Comparison of ENCODE assay signal across 28 cellular contexts in genomic region chrX:11421816-11422528, GRCh38.
DNase-seq lines count a peak whose midpoint lies in the region; ATAC-seq and TF ChIP-seq lines count a peak whose summit lies in the region.
"Had no signal": no experiment of that assay in that cellular context is flagged by ENCODE, and none has a peak within 500 bp of the region (broad histone marks: within the 10 kb centered on the region; RNA-seq: fewer than 3 reads in every experiment).

No MANE protein-coding gene starts in this region.

- H3K27me3 ChIP-seq in KMS-11 (ENCODE audit: insufficient read depth, low read depth) = no peaks in the 10 kb centered on the region
- H3K27me3 ChIP-seq in gastroesophageal sphincter = no peaks in the 10 kb centered on the region

- H3K4me2 ChIP-seq in KMS-11 = peak overlapping the region; percentile 82
- H3K4me2 ChIP-seq: BLaER1 had no signal

- no peaks in the 10 kb centered on the region for H3K36me3 Mint-ChIP-seq in stimulated activated naive B cell treated with anti-CD40 and anti-IgM and Interleukin-4, amounts not matched to agents 10 μg/mL and 1 μg/mL and 100 μg/mL, for 72 hours
- H3K36me3 Mint-ChIP-seq in activated CD4-positive, alpha-beta memory T cell treated with anti-CD3 and anti-CD28 coated beads, Interleukin-2, amount 10 ng/mL, durations not matched to agents 7 days and 5 days (ENCODE audit: low read depth) = no peaks in the 10 kb centered on the region
- H3K36me3 Mint-ChIP-seq: activated naive CD4-positive, alpha-beta T cell treated with anti-CD3 and anti-CD28 coated beads, Interleukin-2, amount 50 U/mL, for 24 hours; immature natural killer cell had no signal

- no peak for TF ChIP-seq CTCF in KMS-11 (conservative IDR thresholded peaks at IDR 0.05; ENCODE audit: low read depth, low read length)
- TF ChIP-seq CTCF in gastroesophageal sphincter (IDR thresholded peaks at IDR 0.05) = no peak

- H3K27ac Mint-ChIP-seq in stimulated activated naive B cell treated with anti-CD40 and anti-IgM and Interleukin-4, amounts not matched to agents 10 μg/mL and 1 μg/mL and 100 μg/mL, for 72 hours = no peak overlapping the region
- H3K27ac Mint-ChIP-seq in activated CD4-positive, alpha-beta memory T cell treated with anti-CD3 and anti-CD28 coated beads, Interleukin-2, amount 10 ng/mL, durations not matched to agents 7 days and 5 days = no peak overlapping the region
- H3K27ac Mint-ChIP-seq: activated naive CD4-positive, alpha-beta T cell treated with anti-CD3 and anti-CD28 coated beads, Interleukin-2, amount 50 U/mL, for 24 hours; H9; immature natural killer cell; naive thymus-derived CD8-positive, alpha-beta T cell had no signal

- no peak overlapping the region for H3K4me3 ChIP-seq in KMS-11 (IDR thresholded peaks at IDR 0.05; ENCODE audit: insufficient read depth, low read depth, low read length)
- H3K4me3 ChIP-seq in gastroesophageal sphincter = no peak overlapping the region
- H3K4me3 ChIP-seq: BLaER1, breast epithelium, skin epidermis had no signal

- no peak overlapping the region for H3K9ac ChIP-seq in KMS-11
- H3K9ac ChIP-seq: BLaER1 had no signal

- peaks cover 10 to 25% of the 10 kb centered on the region in 2 donors for H3K27me3 Mint-ChIP-seq in stimulated activated naive B cell treated with anti-CD40 and anti-IgM and Interleukin-4, amounts not matched to agents 10 μg/mL and 1 μg/mL and 100 μg/mL, for 72 hours
- peaks cover 12% of the 10 kb centered on the region for H3K27me3 Mint-ChIP-seq in activated CD4-positive, alpha-beta memory T cell treated with anti-CD3 and anti-CD28 coated beads, Interleukin-2, amount 10 ng/mL, durations not matched to agents 7 days and 5 days

- peak; percentile 33 for DNase-seq in RPMI8226
- no peak for DNase-seq in stimulated activated naive B cell treated with anti-CD40 and anti-IgM and Interleukin-4, amounts not matched to agents 10 μg/mL and 1 μg/mL and 100 μg/mL, for 72 hours
- no peak for DNase-seq in NCI-H2107 (lab: John Stamatoyannopoulos, UW)
- no peak for DNase-seq in stimulated activated CD4-positive, alpha-beta T cell treated with anti-CD3 and anti-CD28 coated beads, Interleukin-1b, Interleukin-23, amount 100 ng/mL, for 48 hours
- no peak for DNase-seq in cerebellum (ENCODE audit: low spot score)
- no peak for DNase-seq in activated CD4-positive, alpha-beta memory T cell treated with anti-CD3 and anti-CD28 coated beads, Interleukin-2, amount 10 ng/mL, durations not matched to agents 7 days and 5 days
- DNase-seq: activated CD4-positive, alpha-beta T cell treated with anti-CD3 and anti-CD28 coated beads, Interleukin-2, amount 50 U/mL, for 4 hours; activated CD4-positive, CD25-positive, alpha-beta regulatory T cell; activated CD8-positive, alpha-beta memory T cell treated with anti-CD3 and anti-CD28 coated beads, Interleukin-2, amount 50 U/mL, for 4 hours; amygdala; Caco-2; DMS79; foreskin melanocyte; GF-D8; H9; hippocampal formation; immature natural killer cell; naive thymus-derived CD8-positive, alpha-beta T cell; NCI-H1417 treated with DMSO at 0.1 percent for 48 hours; SHP77 treated with DMSO at 0.1 percent for 48 hours; stimulated activated CD8-positive, alpha-beta memory T cell treated with anti-CD3 and anti-CD28 coated beads, Interleukin-4, amount 100 ng/mL, for 48 hours had no signal

- H3K4me1 ChIP-seq in KMS-11 (ENCODE audit: low read depth, poor library complexity, severe bottlenecking) (peaks cover 68% of the 10 kb centered on the region), gastroesophageal sphincter (peaks cover 0 to 36% (median 0%) of the 10 kb centered on the region in 3 donors)
- H3K4me1 ChIP-seq: breast epithelium, Caco-2 had no signal

- H4K20me1 ChIP-seq in KMS-11 (ENCODE audit: insufficient read depth) = no peaks in the 10 kb centered on the region

- no peak for TF ChIP-seq EP300 in gastroesophageal sphincter (IDR thresholded peaks at IDR 0.05)

- H3K4me1 Mint-ChIP-seq in stimulated activated naive B cell treated with anti-CD40 and anti-IgM and Interleukin-4, amounts not matched to agents 10 μg/mL and 1 μg/mL and 100 μg/mL, for 72 hours = peaks cover 0 to 2% of the 10 kb centered on the region in 2 donors
- H3K4me1 Mint-ChIP-seq in activated CD4-positive, alpha-beta memory T cell treated with anti-CD3 and anti-CD28 coated beads, Interleukin-2, amount 10 ng/mL, durations not matched to agents 7 days and 5 days = peaks cover 4% of the 10 kb centered on the region
- H3K4me1 Mint-ChIP-seq: activated naive CD4-positive, alpha-beta T cell treated with anti-CD3 and anti-CD28 coated beads, Interleukin-2, amount 50 U/mL, for 24 hours; H9 had no signal

- no peak overlapping the region for H3K4me3 Mint-ChIP-seq in stimulated activated naive B cell treated with anti-CD40 and anti-IgM and Interleukin-4, amounts not matched to agents 10 μg/mL and 1 μg/mL and 100 μg/mL, for 72 hours
- H3K4me3 Mint-ChIP-seq in activated CD4-positive, alpha-beta memory T cell treated with anti-CD3 and anti-CD28 coated beads, Interleukin-2, amount 10 ng/mL, durations not matched to agents 7 days and 5 days = no peak overlapping the region
- H3K4me3 Mint-ChIP-seq: activated naive CD4-positive, alpha-beta T cell treated with anti-CD3 and anti-CD28 coated beads, Interleukin-2, amount 50 U/mL, for 24 hours; H9; immature natural killer cell; naive thymus-derived CD8-positive, alpha-beta T cell had no signal

- WGBS in gastroesophageal sphincter (ENCODE audit: low coverage in 1 of 2), 2 donors = 10 to 33% methylated on average over 3 of the region's 5 CpGs

- POLR2A ChIA-PET in activated CD4-positive, alpha-beta memory T cell treated with anti-CD3 and anti-CD28 coated beads, Interleukin-2, amount 10 ng/mL, durations not matched to agents 7 days and 5 days (lab: Charles Lee) = no interaction called here

- CTCF ChIA-PET in activated CD4-positive, alpha-beta memory T cell treated with anti-CD3 and anti-CD28 coated beads, Interleukin-2, amount 10 ng/mL, durations not matched to agents 7 days and 5 days (lab: Charles Lee) = no interaction called here

- no peak for ATAC-seq in gastroesophageal sphincter
- peak; percentile 54 for ATAC-seq in stimulated activated naive B cell treated with anti-CD40 and anti-IgM and Interleukin-4, amounts not matched to agents 10 μg/mL and 1 μg/mL and 100 μg/mL, for 72 hours (replicated peaks)
- ATAC-seq: esophagus mucosa; naive thymus-derived CD8-positive, alpha-beta T cell had no signal

- H3K9me3 Mint-ChIP-seq in stimulated activated naive B cell treated with anti-CD40 and anti-IgM and Interleukin-4, amounts not matched to agents 10 μg/mL and 1 μg/mL and 100 μg/mL, for 72 hours = no peaks in the 10 kb centered on the region
- H3K9me3 Mint-ChIP-seq in activated CD4-positive, alpha-beta memory T cell treated with anti-CD3 and anti-CD28 coated beads, Interleukin-2, amount 10 ng/mL, durations not matched to agents 7 days and 5 days = no peaks in the 10 kb centered on the region
- H3K9me3 Mint-ChIP-seq: activated naive CD4-positive, alpha-beta T cell treated with anti-CD3 and anti-CD28 coated beads, Interleukin-2, amount 50 U/mL, for 24 hours had no signal

- peak overlapping the region; percentile 93; the same call in 1 of the 2 replicates for H3K27ac ChIP-seq in KMS-11
- H3K27ac ChIP-seq in gastroesophageal sphincter = peak overlapping the region; percentile 44 to 90 (median 81)
- H3K27ac ChIP-seq: BLaER1, breast epithelium, skin epidermis had no signal

- no peak overlapping the region for H2AFZ ChIP-seq in KMS-11 (ENCODE audit: low read depth)

- no peaks in the 10 kb centered on the region for H3K9me3 ChIP-seq in gastroesophageal sphincter
- H3K9me3 ChIP-seq: breast epithelium, Caco-2 had no signal

- no peak for TF ChIP-seq POLR2A in gastroesophageal sphincter (IDR thresholded peaks at IDR 0.05)

- peaks cover 63% of the 10 kb centered on the region for H3K79me2 ChIP-seq in KMS-11 (ENCODE audit: insufficient read depth, low read depth)

- H3K36me3 ChIP-seq in KMS-11 (ENCODE audit: insufficient read depth) = no peaks in the 10 kb centered on the region
- H3K36me3 ChIP-seq in gastroesophageal sphincter = no peaks in the 10 kb centered on the region
- H3K36me3 ChIP-seq: BLaER1, breast epithelium had no signal
